In the genomic region with DNA sequence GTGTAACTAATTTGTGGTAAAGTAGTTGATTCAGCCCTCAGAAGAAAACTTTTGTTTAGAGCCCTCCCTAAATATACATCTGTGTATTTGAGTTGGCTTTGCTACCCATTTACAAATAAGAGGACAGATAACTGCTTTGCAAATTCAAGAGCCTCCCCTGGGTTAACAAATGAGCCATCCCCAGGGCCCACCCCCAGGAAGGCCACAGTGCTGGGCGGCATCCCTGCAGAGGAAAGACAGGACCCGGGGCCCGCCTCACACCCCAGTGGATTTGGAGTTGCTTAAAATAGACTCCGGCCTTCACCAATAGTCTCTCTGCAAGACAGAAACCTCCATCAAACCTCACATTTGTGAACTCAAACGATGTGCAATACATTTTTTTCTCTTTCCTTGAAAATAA, we compare ENCODE assay signal across 1 cellular context.
TF ChIP-seq lines count a peak whose summit lies in the region.

No MANE protein-coding gene starts in this region.

TF ChIP-seq in SK-N-SH treated with all-trans-retinoic acid at 6 μM for 48 hours, 23 proteins besides CTCF, POLR2A, EP300 and RAD21 (continued from another document):
- TF ChIP-seq, protein P1, sequence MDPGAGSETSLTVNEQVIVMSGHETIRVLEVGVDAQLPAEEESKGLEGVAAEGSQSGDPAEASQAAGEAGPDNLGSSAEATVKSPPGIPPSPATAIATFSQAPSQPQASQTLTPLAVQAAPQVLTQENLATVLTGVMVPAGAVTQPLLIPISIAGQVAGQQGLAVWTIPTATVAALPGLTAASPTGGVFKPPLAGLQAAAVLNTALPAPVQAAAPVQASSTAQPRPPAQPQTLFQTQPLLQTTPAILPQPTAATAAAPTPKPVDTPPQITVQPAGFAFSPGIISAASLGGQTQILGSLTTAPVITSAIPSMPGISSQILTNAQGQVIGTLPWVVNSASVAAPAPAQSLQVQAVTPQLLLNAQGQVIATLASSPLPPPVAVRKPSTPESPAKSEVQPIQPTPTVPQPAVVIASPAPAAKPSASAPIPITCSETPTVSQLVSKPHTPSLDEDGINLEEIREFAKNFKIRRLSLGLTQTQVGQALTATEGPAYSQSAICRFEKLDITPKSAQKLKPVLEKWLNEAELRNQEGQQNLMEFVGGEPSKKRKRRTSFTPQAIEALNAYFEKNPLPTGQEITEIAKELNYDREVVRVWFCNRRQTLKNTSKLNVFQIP (CRISPR knock-in tag; IDR thresholded peaks at IDR 0.05; ENCODE audit: borderline replicate concordance, low read depth), result no peak
- no peak for TF ChIP-seq ZFP3 (CRISPR knock-in tag; IDR thresholded peaks at IDR 0.05)
- TF ChIP-seq, protein P2, sequence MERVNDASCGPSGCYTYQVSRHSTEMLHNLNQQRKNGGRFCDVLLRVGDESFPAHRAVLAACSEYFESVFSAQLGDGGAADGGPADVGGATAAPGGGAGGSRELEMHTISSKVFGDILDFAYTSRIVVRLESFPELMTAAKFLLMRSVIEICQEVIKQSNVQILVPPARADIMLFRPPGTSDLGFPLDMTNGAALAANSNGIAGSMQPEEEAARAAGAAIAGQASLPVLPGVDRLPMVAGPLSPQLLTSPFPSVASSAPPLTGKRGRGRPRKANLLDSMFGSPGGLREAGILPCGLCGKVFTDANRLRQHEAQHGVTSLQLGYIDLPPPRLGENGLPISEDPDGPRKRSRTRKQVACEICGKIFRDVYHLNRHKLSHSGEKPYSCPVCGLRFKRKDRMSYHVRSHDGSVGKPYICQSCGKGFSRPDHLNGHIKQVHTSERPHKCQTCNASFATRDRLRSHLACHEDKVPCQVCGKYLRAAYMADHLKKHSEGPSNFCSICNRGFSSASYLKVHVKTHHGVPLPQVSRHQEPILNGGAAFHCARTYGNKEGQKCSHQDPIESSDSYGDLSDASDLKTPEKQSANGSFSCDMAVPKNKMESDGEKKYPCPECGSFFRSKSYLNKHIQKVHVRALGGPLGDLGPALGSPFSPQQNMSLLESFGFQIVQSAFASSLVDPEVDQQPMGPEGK (CRISPR knock-in tag; IDR thresholded peaks at IDR 0.05; ENCODE audit: borderline replicate concordance), result no peak
- no peak for TF ChIP-seq GLIS3 (CRISPR knock-in tag; IDR thresholded peaks at IDR 0.05)
- TF ChIP-seq, protein P3, sequence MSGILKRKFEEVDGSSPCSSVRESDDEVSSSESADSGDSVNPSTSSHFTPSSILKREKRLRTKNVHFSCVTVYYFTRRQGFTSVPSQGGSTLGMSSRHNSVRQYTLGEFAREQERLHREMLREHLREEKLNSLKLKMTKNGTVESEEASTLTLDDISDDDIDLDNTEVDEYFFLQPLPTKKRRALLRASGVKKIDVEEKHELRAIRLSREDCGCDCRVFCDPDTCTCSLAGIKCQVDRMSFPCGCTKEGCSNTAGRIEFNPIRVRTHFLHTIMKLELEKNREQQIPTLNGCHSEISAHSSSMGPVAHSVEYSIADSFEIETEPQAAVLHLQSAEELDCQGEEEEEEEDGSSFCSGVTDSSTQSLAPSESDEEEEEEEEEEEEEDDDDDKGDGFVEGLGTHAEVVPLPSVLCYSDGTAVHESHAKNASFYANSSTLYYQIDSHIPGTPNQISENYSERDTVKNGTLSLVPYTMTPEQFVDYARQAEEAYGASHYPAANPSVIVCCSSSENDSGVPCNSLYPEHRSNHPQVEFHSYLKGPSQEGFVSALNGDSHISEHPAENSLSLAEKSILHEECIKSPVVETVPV (CRISPR knock-in tag; IDR thresholded peaks at IDR 0.05), result no peak
- no peak for TF ChIP-seq TOX (CRISPR knock-in tag; IDR thresholded peaks at IDR 0.05; ENCODE audit: borderline replicate concordance)
- no peak for TF ChIP-seq ZNF565 (CRISPR knock-in tag; conservative IDR thresholded peaks at IDR 0.05; ENCODE audit: low read depth)
- no peak for TF ChIP-seq ZNF70 (CRISPR knock-in tag; IDR thresholded peaks at IDR 0.05)
- TF ChIP-seq ZC3H10 (CRISPR knock-in tag; IDR thresholded peaks at IDR 0.05), result no peak
